Comparison of ENCODE assay signal across 10 cellular contexts in genomic region chr2:27992787-27993747, GRCh38.
DNase-seq lines count a peak whose midpoint lies in the region; ATAC-seq and TF ChIP-seq lines count a peak whose summit lies in the region.
"Had no signal": no experiment of that assay in that cellular context is flagged by ENCODE, and none has a peak within 500 bp of the region (broad histone marks: within the 10 kb centered on the region; RNA-seq: fewer than 3 reads in every experiment).

No MANE protein-coding gene starts in this region.

- H2AFZ ChIP-seq in smooth muscle cell (ENCODE audit: low read depth), result no peak overlapping the region

- H3K9me3 Mint-ChIP-seq in MCF 10A (ENCODE audit: unreplicated experiment), result no peaks in the 10 kb centered on the region

- H4K20me1 ChIP-seq in smooth muscle cell (ENCODE audit: low read depth), result no peaks in the 10 kb centered on the region

- TF ChIP-seq POLR2A in breast epithelium (IDR thresholded peaks at IDR 0.05), result no peak

- no peaks in the 10 kb centered on the region for H3K36me3 ChIP-seq in breast epithelium
- no peaks in the 10 kb centered on the region for H3K36me3 ChIP-seq in RWPE2 (ENCODE audit: low read depth)
- no peaks in the 10 kb centered on the region for H3K36me3 ChIP-seq in smooth muscle cell (ENCODE audit: low read depth)

- no peak overlapping the region for H3K4me3 Mint-ChIP-seq in MCF 10A (ENCODE audit: unreplicated experiment)

- 74% methylated on average over 1 of the region's 1 CpG for WGBS in smooth muscle cell (ENCODE audit: low lambda C conversion rate)

- intact Hi-C loops in MCF 10A (cut with micrococcal nuclease), result no loop called here
- intact Hi-C loops in breast epithelium (cut with DNase I; ENCODE audit: low total_unique reads), result no loop called here
- intact Hi-C loops in posterior vena cava (cut with DNase I), result loop anchor here in 1 of 2 donors (5.0 kb wide), 1 partner anchor 36 kb away; no protein-coding TSS in a partner anchor

- H3K9ac ChIP-seq in smooth muscle cell (ENCODE audit: low read depth), result no peak overlapping the region

- H3K36me3 Mint-ChIP-seq in MCF 10A (ENCODE audit: insufficient read depth, unreplicated experiment), result peaks cover 20% of the 10 kb centered on the region

- H3K27me3 Mint-ChIP-seq in MCF 10A (ENCODE audit: insufficient read depth, unreplicated experiment), result no peaks in the 10 kb centered on the region

- no peak overlapping the region for H3K27ac Mint-ChIP-seq in MCF 10A (ENCODE audit: low read depth, unreplicated experiment)

- H3F3A ChIP-seq in smooth muscle cell (ENCODE audit: low read depth), result no peaks in the 10 kb centered on the region

- peak; percentile 88 for ATAC-seq in RWPE2 (ENCODE audit: low read depth)

- POLR2A ChIA-PET in MCF 10A (lab: Yijun Ruan, JAX), result interaction anchor here (0.6 to 1.9 kb wide), 6 partner anchors 10 to 410 kb away, joined by 3 to 19 read pairs (median 3); no protein-coding TSS in a partner anchor

- CTCF ChIA-PET in MCF 10A (lab: Yijun Ruan, JAX), result interaction anchor here (0.6 to 1.0 kb wide), 2 partner anchors 160 to 239 kb away, joined by 3 read pairs; no protein-coding TSS in a partner anchor

- H3K9me3 ChIP-seq in breast epithelium (no peaks in the 10 kb centered on the region), RWPE2 (ENCODE audit: severe bottlenecking) (no peaks in the 10 kb centered on the region), smooth muscle cell (replicated peaks; ENCODE audit: low read depth) (no peaks in the 10 kb centered on the region)

- BruUV-seq in MCF 10A (replicated peaks; lab: Mats Ljungman, UMichigan), result no TSS peak

- peaks cover 43% of the 10 kb centered on the region for H3K4me1 Mint-ChIP-seq in MCF 10A (ENCODE audit: insufficient read depth, unreplicated experiment)

- H3K4me1 ChIP-seq in breast epithelium (no peaks in the 10 kb centered on the region), RWPE2 (ENCODE audit: insufficient read depth, poor library complexity, severe bottlenecking) (peaks cover 49% of the 10 kb centered on the region), smooth muscle cell (ENCODE audit: low read depth) (no peaks in the 10 kb centered on the region)

- H3K79me2 ChIP-seq in smooth muscle cell (ENCODE audit: low read depth), result no peaks in the 10 kb centered on the region

- H3K27me3 ChIP-seq in breast epithelium, result no peaks in the 10 kb centered on the region
- H3K27me3 ChIP-seq in RWPE2 (ENCODE audit: insufficient read depth, poor library complexity, severe bottlenecking), result no peaks in the 10 kb centered on the region
- no peaks in the 10 kb centered on the region for H3K27me3 ChIP-seq in smooth muscle cell (ENCODE audit: low read depth)

- H3K27ac ChIP-seq in breast epithelium (peak overlapping the region in 1 of 2 donors; percentile 16), RWPE2 (ENCODE audit: poor library complexity, severe bottlenecking) (peak overlapping the region; percentile 94), smooth muscle cell (ENCODE audit: low read depth) (peak overlapping the region; percentile 3)

- H3K4me2 ChIP-seq in smooth muscle cell, result no peak overlapping the region

- peak; percentile 77 for DNase-seq in MCF 10A (ENCODE audit: unreplicated experiment)
- DNase-seq in breast epithelium (ENCODE audit: low spot score in 2 of 2), result no peak
- DNase-seq in RWPE2 (ENCODE audit: low spot score), result no peak
- peak; percentile 64 for DNase-seq in fibroblast of the aortic adventitia (ENCODE audit: low read depth)
- no peak for DNase-seq in smooth muscle cell (lab: John Stamatoyannopoulos, UW; ENCODE audit: unreplicated experiment)
- DNase-seq in posterior vena cava (ENCODE audit: low spot score), result no peak
- DNase-seq in NCI-H2196 treated with DMSO at 0.1 percent for 48 hours (lab: John Stamatoyannopoulos, UW; ENCODE audit: unreplicated experiment), result no peak
- no peak for DNase-seq in NCI-H1105 (lab: John Stamatoyannopoulos, UW)
- DNase-seq: activated gamma-delta T cell treated with Interleukin-2 at 50 U/mL for 16 hours, Kasumi-1 had no signal

- H3K4me3 ChIP-seq in breast epithelium, result no peak overlapping the region
- H3K4me3 ChIP-seq in RWPE2 (ENCODE audit: severe bottlenecking), result no peak overlapping the region
- no peak overlapping the region for H3K4me3 ChIP-seq in fibroblast of the aortic adventitia (ENCODE audit: low read depth, low read length)
- H3K4me3 ChIP-seq in smooth muscle cell, result no peak overlapping the region

- TF ChIP-seq CTCF in MCF 10A (IDR thresholded peaks at IDR 0.05; ENCODE audit: unreplicated experiment) (no peak), breast epithelium (IDR thresholded peaks at IDR 0.05) (no peak), RWPE2 (IDR thresholded peaks at IDR 0.05; ENCODE audit: poor library complexity, severe bottlenecking) (no peak), fibroblast of the aortic adventitia (IDR thresholded peaks at IDR 0.05; ENCODE audit: insufficient read depth, low read length) (no peak), smooth muscle cell (IDR thresholded peaks at IDR 0.05; ENCODE audit: borderline replicate concordance, insufficient read depth, poor library complexity, severe bottlenecking) (no peak)

Comparison
In these comparisons a context has a peak if more than half of its experiments do, and no peak if none do; other contexts are left out.
1. DNase-seq: peak in MCF 10A (single experiment) and fibroblast of the aortic adventitia (single experiment); none in breast epithelium (0 of 2), RWPE2 (single experiment), smooth muscle cell (single experiment), posterior vena cava (single experiment), NCI-H2196 treated with DMSO at 0.1 percent for 48 hours (single experiment) and NCI-H1105 (single experiment).